ENCODE assay signal across 8 cellular contexts in genomic region chr2:116918574-116918973, GRCh38.
"Had no signal": no experiment of that assay in that cellular context is flagged by ENCODE, and none has a peak within 500 bp of the region (broad histone marks: within the 10 kb centered on the region; RNA-seq: fewer than 3 reads in every experiment).

No MANE protein-coding gene starts in this region.

- FAIRE-seq: G401.6, GM12878, GM12891, GM12892, GM18507, GM19239 had no signal

- DNase-seq: GDM1, GF-D8 had no signal

- H3K4me3 ChIP-seq: GM12878 had no signal

- ATAC-seq: GM12878 had no signal
